9 cellular contexts compared by ENCODE assay signal in genomic region chr7:81715984-81716588, GRCh38. TPM values are rescaled to one million over a fixed set of nuclear protein-coding genes. Genes with fewer than 3 reads are reported as not detected.
A peak's percentile ranks its signal among the peaks of the same experiment; 100 is the strongest.
DNase-seq lines count a peak whose midpoint lies in the region; ATAC-seq, FAIRE-seq and TF ChIP-seq lines count a peak whose summit lies in the region.
"Had no signal": no experiment of that assay in that cellular context is flagged by ENCODE, and none has a peak within 500 bp of the region (broad histone marks: within the 10 kb centered on the region; RNA-seq: fewer than 3 reads in every experiment).

No MANE protein-coding gene starts in this region.

- no peak overlapping the region for H2BK15ac ChIP-seq in neuronal stem cell (ENCODE audit: low read length)

- SMC1A ChIA-PET in GM12878 (lab: Charles Lee; ENCODE audit: uncharacterized antibody, unreplicated experiment) = interaction anchor here (0.6 to 3.7 kb wide), 21 partner anchors 8 to 1016 kb away, joined by 3 to 59 read pairs (median 4); partner anchors contain the start of gene HGF

- H3K79me2 ChIP-seq in GM12878 (ENCODE audit: control insufficient read depth, insufficient read depth, low read length) = no peaks in the 10 kb centered on the region

- FAIRE-seq in GM12892 (lab: Jason Lieb, UNC) = peak; percentile 33
- FAIRE-seq in GM12878 (lab: Jason Lieb, UNC) = no peak
- FAIRE-seq in HTR-8/SVneo (lab: Jason Lieb, UNC) = no peak

- no peak overlapping the region for H3K27ac ChIP-seq in GM12878 (ENCODE audit: control insufficient read depth, insufficient read depth)
- H3K27ac ChIP-seq in neuronal stem cell (replicated peaks; ENCODE audit: low read length) = no peak overlapping the region
- H3K27ac ChIP-seq in CD4-positive, alpha-beta T cell (ENCODE audit: low read depth, low read length) = no peak overlapping the region

- peak; percentile 14 to 59 (median 26); a peak in 3 of 6 replicates for TF ChIP-seq CTCF in GM12878 (IDR thresholded peaks at IDR 0.05 in 2 of 3, conservative IDR thresholded peaks at IDR 0.05 in 1 of 3; ENCODE audit: control insufficient read depth in 2 of 3, extremely low read depth in 1 of 3, insufficient read depth in 1 of 3, low read depth in 3 of 3, low read length in 3 of 3)
- no peak for TF ChIP-seq CTCF in CD4-positive, alpha-beta T cell (IDR thresholded peaks at IDR 0.05)

- H3K4me2 ChIP-seq in GM12878 (ENCODE audit: control insufficient read depth, insufficient read depth) (no peak overlapping the region), neuronal stem cell (ENCODE audit: insufficient read depth, low read length, poor library complexity, severe bottlenecking) (no peak overlapping the region)

- no peak for TF ChIP-seq EP300 in GM12878 (IDR thresholded peaks at IDR 0.05; ENCODE audit: borderline replicate concordance in 1 of 2, control insufficient read depth in 1 of 2, low read depth in 2 of 2, low read length in 2 of 2)

- DNase-seq in GM12892 (ENCODE audit: insufficient read length) (no peak), NCI-H1694 (lab: John Stamatoyannopoulos, UW) (peak; percentile 64), GM12878 (ENCODE audit: low read depth, low spot score) (no peak), neuronal stem cell (ENCODE audit: low spot score) (peak; percentile 11), HTR-8/SVneo (ENCODE audit: insufficient read length, low spot score) (no peak)
- DNase-seq in CD4-positive, alpha-beta T cell = no peak

- no peak overlapping the region for H2BK5ac ChIP-seq in neuronal stem cell (ENCODE audit: low read length)

- no peak overlapping the region for H3K18ac ChIP-seq in neuronal stem cell (ENCODE audit: low read length)

- no peaks in the 10 kb centered on the region for H3K36me3 Mint-ChIP-seq in CD4-positive, alpha-beta T cell (ENCODE audit: low read depth)

- no peak overlapping the region for H3K4ac ChIP-seq in neuronal stem cell (ENCODE audit: low read length)

- H2AFZ ChIP-seq in GM12878 (ENCODE audit: control insufficient read depth, low read depth, low read length) = no peak overlapping the region
- H2AFZ ChIP-seq in neuronal stem cell (ENCODE audit: low read length) = no peak overlapping the region

- TF ChIP-seq RAD21 in GM12878 (IDR thresholded peaks at IDR 0.05; ENCODE audit: insufficient read depth, low read depth, low read length) = peak; percentile 76

- no peak overlapping the region for H3K4me3 ChIP-seq in GM12878
- no peak overlapping the region for H3K4me3 ChIP-seq in neuronal stem cell (ENCODE audit: low read length in 2 of 2)

- peaks cover 2% of the 10 kb centered on the region for H3K9me3 Mint-ChIP-seq in CD4-positive, alpha-beta T cell
- H3K9me3 Mint-ChIP-seq: T-helper 1 cell treated with Interleukin-12 subunit alpha and Interleukin-12 subunit beta and Interleukin-4 antibody, amounts not matched to agents 30 μg/mL and 1 μg/mL, for 36 hours had no signal

- intact Hi-C loops in GM12878 (cut with micrococcal nuclease; ENCODE audit: unreplicated experiment) = loop anchor here (1.0 to 10.0 kb wide), 3 partner anchors 217 to 299 kb away; no protein-coding TSS in a partner anchor
- intact Hi-C loops in CD4-positive, alpha-beta T cell (cut with DNase I, micrococcal nuclease) = no loop called here

- 20% methylated on average over 5 of the region's 5 CpGs for WGBS in GM12878 (ENCODE audit: insufficient coverage, insufficient replicate concordance, low lambda C conversion rate, missing lambda C conversion rate)
- no CpG with 5 or more reads among the region's 5 CpGs for WGBS in neuronal stem cell (ENCODE audit: extremely low coverage in 2 of 2, insufficient read length in 2 of 2, insufficient replicate concordance in 1 of 2), 2 donors

- H3K27me3 ChIP-seq in GM12878 (replicated peaks in 1 of 2; ENCODE audit: control insufficient read depth in 2 of 2, insufficient read depth in 2 of 2, low read length in 1 of 2) = no peaks in the 10 kb centered on the region
- no peaks in the 10 kb centered on the region for H3K27me3 ChIP-seq in neuronal stem cell (ENCODE audit: control insufficient read depth in 3 of 3, insufficient read depth in 3 of 3, low read depth in 1 of 3, low read length in 3 of 3)
- no peaks in the 10 kb centered on the region for H3K27me3 ChIP-seq in CD4-positive, alpha-beta T cell (ENCODE audit: control insufficient read depth, insufficient read depth, low read length)

- H3K4me1 Mint-ChIP-seq in CD4-positive, alpha-beta T cell (ENCODE audit: low read depth) = no peaks in the 10 kb centered on the region

- RAD21 ChIA-PET in GM12878 (lab: Charles Lee; ENCODE audit: unreplicated experiment) = interaction anchor here (0.9 to 3.1 kb wide), 5 partner anchors 126 to 890 kb away, joined by 3 to 56 read pairs (median 3); no protein-coding TSS in a partner anchor

- H3K4me1 ChIP-seq in GM12878 (ENCODE audit: control insufficient read depth, insufficient read depth, low read length) (no peaks in the 10 kb centered on the region), neuronal stem cell (ENCODE audit: control insufficient read depth in 2 of 2, insufficient read depth in 1 of 2, low read depth in 1 of 2, low read length in 2 of 2) (no peaks in the 10 kb centered on the region)

- no peak overlapping the region for H4K8ac ChIP-seq in neuronal stem cell (ENCODE audit: low read depth, low read length)

- H3K9ac ChIP-seq in GM12878 (ENCODE audit: control insufficient read depth, insufficient read depth, low read length) (no peak overlapping the region), neuronal stem cell (ENCODE audit: low read depth, low read length, poor library complexity) (no peak overlapping the region)

- no peak overlapping the region for H2BK120ac ChIP-seq in neuronal stem cell (ENCODE audit: low read depth, low read length)

- TF ChIP-seq POLR2A in GM12892 (IDR thresholded peaks at IDR 0.05; ENCODE audit: low read depth, low read length) (no peak), GM12878 (IDR thresholded peaks at IDR 0.05; ENCODE audit: low read depth, low read length) (no peak)

- no peak overlapping the region for H3K23ac ChIP-seq in neuronal stem cell (ENCODE audit: low read depth, low read length, poor library complexity)

- H3K27me3 Mint-ChIP-seq in CD4-positive, alpha-beta T cell = no peaks in the 10 kb centered on the region

- H3K4me3 Mint-ChIP-seq in CD4-positive, alpha-beta T cell = no peak overlapping the region
- H3K4me3 Mint-ChIP-seq: T-helper 1 cell treated with Interleukin-12 subunit alpha and Interleukin-12 subunit beta and Interleukin-4 antibody, amounts not matched to agents 30 μg/mL and 1 μg/mL, for 36 hours had no signal

- no peak overlapping the region for H3K27ac Mint-ChIP-seq in CD4-positive, alpha-beta T cell
- H3K27ac Mint-ChIP-seq: T-helper 1 cell treated with Interleukin-12 subunit alpha and Interleukin-12 subunit beta and Interleukin-4 antibody, amounts not matched to agents 30 μg/mL and 1 μg/mL, for 36 hours had no signal

- H3K79me1 ChIP-seq in neuronal stem cell (ENCODE audit: low read depth, low read length) = no peaks in the 10 kb centered on the region

- no peak overlapping the region for H2AK5ac ChIP-seq in neuronal stem cell (ENCODE audit: low read depth, low read length)

- peak; percentile 80 for ATAC-seq in GM12878
- no peak for ATAC-seq in CD4-positive, alpha-beta T cell (ENCODE audit: poor library complexity)
- no peak for ATAC-seq in GM19463 (IDR thresholded peaks at IDR 0.05; ENCODE audit: unreplicated experiment)
- no peak for ATAC-seq in GM18867 (IDR thresholded peaks at IDR 0.05; ENCODE audit: unreplicated experiment)

- POLR2A ChIA-PET in GM12878 (lab: Charles Lee) = no interaction called here
- POLR2A ChIA-PET in CD4-positive, alpha-beta T cell (lab: Charles Lee) = no interaction called here

- H3K36me3 ChIP-seq in GM12878 (ENCODE audit: control insufficient read depth in 2 of 2, insufficient read depth in 2 of 2, low read length in 1 of 2) (no peaks in the 10 kb centered on the region), neuronal stem cell (replicated peaks in 1 of 2; ENCODE audit: control insufficient read depth in 2 of 2, insufficient read depth in 2 of 2, low read length in 2 of 2) (no peaks in the 10 kb centered on the region)

- H2BK12ac ChIP-seq in neuronal stem cell (ENCODE audit: low read length) = no peak overlapping the region

- H4K20me1 ChIP-seq in GM12878 (ENCODE audit: control insufficient read depth, insufficient read depth) = no peaks in the 10 kb centered on the region

- no peak overlapping the region for H3K14ac ChIP-seq in neuronal stem cell (ENCODE audit: low read length)

- H3K9me3 ChIP-seq in GM12878 (replicated peaks; ENCODE audit: control insufficient read depth, insufficient read depth, low read length) (no peaks in the 10 kb centered on the region), neuronal stem cell (replicated peaks in 1 of 2; ENCODE audit: control insufficient read depth in 2 of 2, insufficient read depth in 1 of 2, low read depth in 1 of 2, low read length in 2 of 2) (no peaks in the 10 kb centered on the region)
- no peaks in the 10 kb centered on the region for H3K9me3 ChIP-seq in CD4-positive, alpha-beta T cell (ENCODE audit: control insufficient read depth, low read length)

- CTCF ChIA-PET in GM12878 (lab: Yijun Ruan, JAX) = interaction anchor here (0.6 to 4.9 kb wide), 14 partner anchors 10 to 302 kb away, joined by 3 to 79 read pairs (median 3); no protein-coding TSS in a partner anchor
- CTCF ChIA-PET in CD4-positive, alpha-beta T cell (lab: Charles Lee) = no interaction called here

- no TSS peak for BruUV-seq in GM12878 (replicated peaks; lab: Mats Ljungman, UMichigan)

- in situ Hi-C loops in GM12878 (cut with MboI) = loop anchor here (25.0 kb wide), 1 partner anchor 204 kb away; no protein-coding TSS in a partner anchor

- no peak overlapping the region for H4K91ac ChIP-seq in neuronal stem cell (ENCODE audit: low read depth, low read length, poor library complexity)

RNA-seq across cellular contexts. Expression of gene HGF, which starts 53.8 kb away (rescaled TPM):
- 0.04 TPM for polyA plus RNA-seq in GM12892 (2012; ENCODE audit: missing spikeins)
- total RNA-seq in GM12878 (2013; cell fraction: nucleolus; rRNA removed) = 0.44 and 0.96 TPM in 2 replicates
- total RNA-seq in GM12878 (2014; rRNA removed) (0.96 and 0.98 TPM in 2 replicates), GM12878 (2014; rRNA removed; fragmentation: Illumina TruSeq; extraction: Trizol) (1.1 and 1.5 TPM in 2 replicates), GM12878 (2021) (1.2 and 1.5 TPM in 2 replicates)
- 0.63 TPM for polyA plus RNA-seq in GM12878 (2011; ENCODE audit: low read depth)
- polyA plus RNA-seq in GM12878 (2011; rRNA removed) (0.10 TPM in 1 of 2 replicates, not detected in the other), GM12878 (2014; fragmentation: Illumina TruSeq; extraction: Trizol) (1.0 and 2.4 TPM in 2 replicates), GM12878 (2014; fragmentation: Nextera tagmentation; extraction: Ambion mirVana) (1 to 10 TPM; 1.4 to 1.7 TPM), GM12878 (2014; rRNA removed) (0.41 TPM in 2 replicates), GM12878 (2016; fragmentation: Nextera tagmentation; extraction: Ambion mirVana) (under 1 TPM; 0.13 to 0.80 TPM)
- 0.10 TPM in 1 of 2 replicates, not detected in the other for polyA plus RNA-seq in GM12878 (2011; cell fraction: cytosol; rRNA removed)
- polyA plus RNA-seq in GM12878 (2011; cell fraction: nucleus; rRNA removed) = 0.25 TPM in 1 of 2 replicates, not detected in the other
- 0.51 and 0.65 TPM in 2 replicates for polyA plus RNA-seq in GM12878 (2012)
- polyA minus RNA-seq in GM12878 (2011; rRNA and poly(A)+ RNA removed) = not detected in 2 replicates
- polyA minus RNA-seq in GM12878 (2011; cell fraction: cytosol; rRNA and poly(A)+ RNA removed) = not detected in 2 replicates
- 0.19 TPM in 1 of 2 replicates, not detected in the other for polyA minus RNA-seq in GM12878 (2011; cell fraction: nucleus; rRNA and poly(A)+ RNA removed)
- polyA plus RNA-seq in neuronal stem cell (2013, experiment 1 of 2) = 0.66 TPM
- 0.62 TPM for polyA plus RNA-seq in neuronal stem cell (2013, experiment 2 of 2)
- total RNA-seq in CD4-positive, alpha-beta T cell = not detected

Comparison
In these comparisons a context has a peak if more than half of its experiments do, and no peak if none do; other contexts are left out.
1. DNase-seq: peak in NCI-H1694 (single experiment) and neuronal stem cell (single experiment); none in GM12892 (single experiment), GM12878 (single experiment), CD4-positive, alpha-beta T cell (0 of 10) and HTR-8/SVneo (single experiment).